1 cellular context compared by ENCODE assay signal in genomic region chr16:54493076-54493475, GRCh38.
TF ChIP-seq lines count a peak whose summit lies in the region.

No MANE protein-coding gene starts in this region.

TF ChIP-seq in SK-N-SH treated with all-trans-retinoic acid at 6 μM for 48 hours, 23 proteins besides CTCF, POLR2A, EP300 and RAD21 (continued from another document):
- TF ChIP-seq, protein P1, sequence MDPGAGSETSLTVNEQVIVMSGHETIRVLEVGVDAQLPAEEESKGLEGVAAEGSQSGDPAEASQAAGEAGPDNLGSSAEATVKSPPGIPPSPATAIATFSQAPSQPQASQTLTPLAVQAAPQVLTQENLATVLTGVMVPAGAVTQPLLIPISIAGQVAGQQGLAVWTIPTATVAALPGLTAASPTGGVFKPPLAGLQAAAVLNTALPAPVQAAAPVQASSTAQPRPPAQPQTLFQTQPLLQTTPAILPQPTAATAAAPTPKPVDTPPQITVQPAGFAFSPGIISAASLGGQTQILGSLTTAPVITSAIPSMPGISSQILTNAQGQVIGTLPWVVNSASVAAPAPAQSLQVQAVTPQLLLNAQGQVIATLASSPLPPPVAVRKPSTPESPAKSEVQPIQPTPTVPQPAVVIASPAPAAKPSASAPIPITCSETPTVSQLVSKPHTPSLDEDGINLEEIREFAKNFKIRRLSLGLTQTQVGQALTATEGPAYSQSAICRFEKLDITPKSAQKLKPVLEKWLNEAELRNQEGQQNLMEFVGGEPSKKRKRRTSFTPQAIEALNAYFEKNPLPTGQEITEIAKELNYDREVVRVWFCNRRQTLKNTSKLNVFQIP (CRISPR knock-in tag; IDR thresholded peaks at IDR 0.05; ENCODE audit: borderline replicate concordance, low read depth) = no peak
- TF ChIP-seq ZFP3 (CRISPR knock-in tag; IDR thresholded peaks at IDR 0.05) (no peak), ZNF70 (CRISPR knock-in tag; IDR thresholded peaks at IDR 0.05) (no peak), SNAI2 (CRISPR knock-in tag; IDR thresholded peaks at IDR 0.05) (no peak)
